Comparison of ENCODE assay signal across 1 cellular context in the genomic region with DNA sequence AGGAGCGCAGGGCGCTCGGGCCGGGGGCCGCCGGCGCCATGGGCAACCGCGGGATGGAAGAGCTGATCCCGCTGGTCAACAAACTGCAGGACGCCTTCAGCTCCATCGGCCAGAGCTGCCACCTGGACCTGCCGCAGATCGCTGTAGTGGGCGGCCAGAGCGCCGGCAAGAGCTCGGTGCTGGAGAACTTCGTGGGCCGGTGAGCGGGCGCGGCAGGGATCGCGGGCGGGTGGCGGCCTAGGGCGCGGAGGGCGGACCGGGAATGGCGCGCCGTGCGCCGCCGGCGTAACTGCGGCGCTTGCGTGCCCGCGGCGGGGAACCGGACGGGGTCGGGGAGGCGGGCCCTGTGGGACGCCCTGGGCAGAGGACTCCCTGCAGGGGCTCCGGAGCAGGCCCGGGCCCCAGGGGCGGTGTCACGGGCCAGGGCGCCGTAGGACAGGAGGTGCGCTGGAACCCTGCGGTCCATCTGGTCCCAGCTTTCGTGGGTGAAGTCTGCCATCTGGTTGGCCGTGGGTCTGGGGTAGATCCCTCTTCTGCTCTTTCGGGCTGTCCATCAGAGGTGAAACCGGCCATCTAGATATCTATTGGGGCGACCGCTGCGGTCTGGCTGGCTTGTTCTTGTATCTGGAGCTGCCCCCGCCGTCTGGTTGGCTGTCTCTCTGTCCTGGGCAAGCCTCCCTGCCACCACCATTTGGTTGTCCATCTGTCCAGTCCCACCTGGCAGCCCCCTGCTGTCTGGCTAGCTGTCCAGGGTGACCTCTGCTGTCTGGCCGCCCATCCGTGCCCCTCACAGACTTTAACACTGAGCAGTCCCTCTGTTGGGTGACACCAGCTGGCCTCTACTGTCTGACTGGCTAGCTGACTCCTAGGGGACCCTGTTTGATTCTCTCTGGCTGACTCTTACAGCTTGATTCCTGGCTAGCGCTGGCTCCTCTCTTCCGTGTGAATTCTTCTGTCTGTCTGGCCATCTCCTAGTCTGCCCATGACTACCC.
A peak's percentile ranks its signal among the peaks of the same experiment; 100 is the strongest.
TF ChIP-seq lines count a peak whose summit lies in the region.

No MANE protein-coding gene starts in this region.

TF ChIP-seq in HepG2, 621 proteins besides CTCF, POLR2A, EP300 and RAD21 (continued from another document and continues in another):
- TF ChIP-seq TFE3 (CRISPR knock-in tag; IDR thresholded peaks at IDR 0.05) (no peak), ZNF362 (CRISPR knock-in tag; IDR thresholded peaks at IDR 0.05; ENCODE audit: borderline replicate concordance) (no peak), ARNT (IDR thresholded peaks at IDR 0.05) (no peak), ZFY (CRISPR knock-in tag; IDR thresholded peaks at IDR 0.05) (peak; percentile 83), MATR3 (CRISPR knock-in tag; IDR thresholded peaks at IDR 0.05) (no peak), CEBPG (CRISPR knock-in tag; IDR thresholded peaks at IDR 0.05) (no peak), ZNF546 (CRISPR knock-in tag; conservative IDR thresholded peaks at IDR 0.05) (no peak), ELF4 (CRISPR knock-in tag; IDR thresholded peaks at IDR 0.05; ENCODE audit: borderline replicate concordance) (no peak), PLSCR1 (CRISPR knock-in tag; IDR thresholded peaks at IDR 0.05; ENCODE audit: borderline replicate concordance) (no peak), KLF16 (CRISPR knock-in tag; IDR thresholded peaks at IDR 0.05) (no peak), HOXA3 (CRISPR knock-in tag; IDR thresholded peaks at IDR 0.05) (no peak), U2AF2 (IDR thresholded peaks at IDR 0.05; ENCODE audit: low read depth, low read length) (no peak), ZNF605 (CRISPR knock-in tag; IDR thresholded peaks at IDR 0.05) (no peak), TSC22D2 (CRISPR knock-in tag; IDR thresholded peaks at IDR 0.05; ENCODE audit: borderline replicate concordance) (no peak), BCL3 (CRISPR knock-in tag; IDR thresholded peaks at IDR 0.05) (peak; percentile 62; the same call in 1 of the 2 replicates), ZNF781 (CRISPR knock-in tag; IDR thresholded peaks at IDR 0.05; ENCODE audit: borderline replicate concordance, not compliant biosample characterization) (no peak), ZNF33B (CRISPR knock-in tag; IDR thresholded peaks at IDR 0.05) (no peak), ZBTB2 (CRISPR knock-in tag; IDR thresholded peaks at IDR 0.05; ENCODE audit: low read depth) (peak; percentile 10; the same call in 1 of the 2 replicates), HIVEP1 (CRISPR knock-in tag; IDR thresholded peaks at IDR 0.05) (no peak), ZNF577 (CRISPR knock-in tag; IDR thresholded peaks at IDR 0.05; ENCODE audit: borderline replicate concordance, low read depth) (no peak), ZNF253 (CRISPR knock-in tag; IDR thresholded peaks at IDR 0.05; ENCODE audit: borderline replicate concordance) (no peak)
- TF ChIP-seq, protein P1, sequence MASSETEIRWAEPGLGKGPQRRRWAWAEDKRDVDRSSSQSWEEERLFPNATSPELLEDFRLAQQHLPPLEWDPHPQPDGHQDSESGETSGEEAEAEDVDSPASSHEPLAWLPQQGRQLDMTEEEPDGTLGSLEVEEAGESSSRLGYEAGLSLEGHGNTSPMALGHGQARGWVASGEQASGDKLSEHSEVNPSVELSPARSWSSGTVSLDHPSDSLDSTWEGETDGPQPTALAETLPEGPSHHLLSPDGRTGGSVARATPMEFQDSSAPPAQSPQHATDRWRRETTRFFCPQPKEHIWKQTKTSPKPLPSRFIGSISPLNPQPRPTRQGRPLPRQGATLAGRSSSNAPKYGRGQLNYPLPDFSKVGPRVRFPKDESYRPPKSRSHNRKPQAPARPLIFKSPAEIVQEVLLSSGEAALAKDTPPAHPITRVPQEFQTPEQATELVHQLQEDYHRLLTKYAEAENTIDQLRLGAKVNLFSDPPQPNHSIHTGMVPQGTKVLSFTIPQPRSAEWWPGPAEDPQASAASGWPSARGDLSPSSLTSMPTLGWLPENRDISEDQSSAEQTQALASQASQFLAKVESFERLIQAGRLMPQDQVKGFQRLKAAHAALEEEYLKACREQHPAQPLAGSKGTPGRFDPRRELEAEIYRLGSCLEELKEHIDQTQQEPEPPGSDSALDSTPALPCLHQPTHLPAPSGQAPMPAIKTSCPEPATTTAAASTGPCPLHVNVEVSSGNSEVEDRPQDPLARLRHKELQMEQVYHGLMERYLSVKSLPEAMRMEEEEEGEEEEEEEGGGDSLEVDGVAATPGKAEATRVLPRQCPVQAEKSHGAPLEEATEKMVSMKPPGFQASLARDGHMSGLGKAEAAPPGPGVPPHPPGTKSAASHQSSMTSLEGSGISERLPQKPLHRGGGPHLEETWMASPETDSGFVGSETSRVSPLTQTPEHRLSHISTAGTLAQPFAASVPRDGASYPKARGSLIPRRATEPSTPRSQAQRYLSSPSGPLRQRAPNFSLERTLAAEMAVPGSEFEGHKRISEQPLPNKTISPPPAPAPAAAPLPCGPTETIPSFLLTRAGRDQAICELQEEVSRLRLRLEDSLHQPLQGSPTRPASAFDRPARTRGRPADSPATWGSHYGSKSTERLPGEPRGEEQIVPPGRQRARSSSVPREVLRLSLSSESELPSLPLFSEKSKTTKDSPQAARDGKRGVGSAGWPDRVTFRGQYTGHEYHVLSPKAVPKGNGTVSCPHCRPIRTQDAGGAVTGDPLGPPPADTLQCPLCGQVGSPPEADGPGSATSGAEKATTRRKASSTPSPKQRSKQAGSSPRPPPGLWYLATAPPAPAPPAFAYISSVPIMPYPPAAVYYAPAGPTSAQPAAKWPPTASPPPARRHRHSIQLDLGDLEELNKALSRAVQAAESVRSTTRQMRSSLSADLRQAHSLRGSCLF (CRISPR knock-in tag; IDR thresholded peaks at IDR 0.05; ENCODE audit: borderline replicate concordance): no peak
- TF ChIP-seq, protein P2, sequence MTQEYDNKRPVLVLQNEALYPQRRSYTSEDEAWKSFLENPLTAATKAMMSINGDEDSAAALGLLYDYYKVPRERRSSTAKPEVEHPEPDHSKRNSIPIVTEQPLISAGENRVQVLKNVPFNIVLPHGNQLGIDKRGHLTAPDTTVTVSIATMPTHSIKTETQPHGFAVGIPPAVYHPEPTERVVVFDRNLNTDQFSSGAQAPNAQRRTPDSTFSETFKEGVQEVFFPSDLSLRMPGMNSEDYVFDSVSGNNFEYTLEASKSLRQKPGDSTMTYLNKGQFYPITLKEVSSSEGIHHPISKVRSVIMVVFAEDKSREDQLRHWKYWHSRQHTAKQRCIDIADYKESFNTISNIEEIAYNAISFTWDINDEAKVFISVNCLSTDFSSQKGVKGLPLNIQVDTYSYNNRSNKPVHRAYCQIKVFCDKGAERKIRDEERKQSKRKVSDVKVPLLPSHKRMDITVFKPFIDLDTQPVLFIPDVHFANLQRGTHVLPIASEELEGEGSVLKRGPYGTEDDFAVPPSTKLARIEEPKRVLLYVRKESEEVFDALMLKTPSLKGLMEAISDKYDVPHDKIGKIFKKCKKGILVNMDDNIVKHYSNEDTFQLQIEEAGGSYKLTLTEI (CRISPR knock-in tag; conservative IDR thresholded peaks at IDR 0.05): no peak
- TF ChIP-seq, protein P3, sequence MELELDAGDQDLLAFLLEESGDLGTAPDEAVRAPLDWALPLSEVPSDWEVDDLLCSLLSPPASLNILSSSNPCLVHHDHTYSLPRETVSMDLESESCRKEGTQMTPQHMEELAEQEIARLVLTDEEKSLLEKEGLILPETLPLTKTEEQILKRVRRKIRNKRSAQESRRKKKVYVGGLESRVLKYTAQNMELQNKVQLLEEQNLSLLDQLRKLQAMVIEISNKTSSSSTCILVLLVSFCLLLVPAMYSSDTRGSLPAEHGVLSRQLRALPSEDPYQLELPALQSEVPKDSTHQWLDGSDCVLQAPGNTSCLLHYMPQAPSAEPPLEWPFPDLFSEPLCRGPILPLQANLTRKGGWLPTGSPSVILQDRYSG (CRISPR knock-in tag; IDR thresholded peaks at IDR 0.05): no peak
- TF ChIP-seq, protein P4, sequence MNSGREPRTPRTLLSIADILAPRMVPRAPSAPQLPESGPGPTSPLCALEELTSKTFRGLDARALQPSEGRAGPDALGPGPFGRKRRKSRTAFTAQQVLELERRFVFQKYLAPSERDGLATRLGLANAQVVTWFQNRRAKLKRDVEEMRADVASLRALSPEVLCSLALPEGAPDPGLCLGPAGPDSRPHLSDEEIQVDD (CRISPR knock-in tag; IDR thresholded peaks at IDR 0.05; ENCODE audit: borderline replicate concordance): no peak
- TF ChIP-seq, protein P5, sequence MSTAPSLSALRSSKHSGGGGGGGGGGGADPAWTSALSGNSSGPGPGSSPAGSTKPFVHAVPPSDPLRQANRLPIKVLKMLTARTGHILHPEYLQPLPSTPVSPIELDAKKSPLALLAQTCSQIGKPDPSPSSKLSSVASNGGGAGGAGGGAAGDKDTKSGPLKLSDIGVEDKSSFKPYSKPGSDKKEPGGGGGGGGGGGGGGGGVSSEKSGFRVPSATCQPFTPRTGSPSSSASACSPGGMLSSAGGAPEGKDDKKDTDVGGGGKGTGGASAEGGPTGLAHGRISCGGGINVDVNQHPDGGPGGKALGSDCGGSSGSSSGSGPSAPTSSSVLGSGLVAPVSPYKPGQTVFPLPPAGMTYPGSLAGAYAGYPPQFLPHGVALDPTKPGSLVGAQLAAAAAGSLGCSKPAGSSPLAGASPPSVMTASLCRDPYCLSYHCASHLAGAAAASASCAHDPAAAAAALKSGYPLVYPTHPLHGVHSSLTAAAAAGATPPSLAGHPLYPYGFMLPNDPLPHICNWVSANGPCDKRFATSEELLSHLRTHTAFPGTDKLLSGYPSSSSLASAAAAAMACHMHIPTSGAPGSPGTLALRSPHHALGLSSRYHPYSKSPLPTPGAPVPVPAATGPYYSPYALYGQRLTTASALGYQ (CRISPR knock-in tag; IDR thresholded peaks at IDR 0.05): no peak
